ENCODE assay signal across 11 cellular contexts in the genomic region with DNA sequence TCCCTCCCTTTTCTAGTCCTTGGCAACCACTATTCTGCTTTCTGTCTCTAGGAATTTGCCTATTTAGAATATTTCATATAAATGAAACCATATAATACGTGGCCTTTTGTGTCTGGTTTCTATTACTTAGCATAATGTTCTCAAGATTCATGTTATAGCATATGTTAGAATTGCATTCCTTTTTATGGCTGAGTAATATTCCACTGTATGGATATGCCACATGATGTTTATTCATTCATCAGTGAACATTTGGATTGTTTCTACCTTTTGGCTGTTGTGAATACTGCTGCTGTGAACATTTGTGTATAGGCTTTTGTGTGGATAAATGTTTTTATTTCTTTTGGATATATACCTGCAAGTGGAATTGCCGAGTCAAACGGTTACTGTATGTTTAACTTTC. TPM values are rescaled to one million over a fixed set of nuclear protein-coding genes. Genes with fewer than 3 reads are reported as not detected.
A peak's percentile ranks its signal among the peaks of the same experiment; 100 is the strongest.
DNase-seq lines count a peak whose midpoint lies in the region; ATAC-seq, FAIRE-seq and TF ChIP-seq lines count a peak whose summit lies in the region.
"Had no signal": no experiment of that assay in that cellular context is flagged by ENCODE, and none has a peak within 500 bp of the region (broad histone marks: within the 10 kb centered on the region; RNA-seq: fewer than 3 reads in every experiment).

No MANE protein-coding gene starts in this region.

- TF ChIP-seq RAD21 in HepG2 (CRISPR knock-in tag; IDR thresholded peaks at IDR 0.05), result no peak
- TF ChIP-seq RAD21 in K562 (CRISPR knock-in tag; conservative IDR thresholded peaks at IDR 0.05 in 1 of 2, IDR thresholded peaks at IDR 0.05 in 1 of 2), result no peak

- CTCF ChIA-PET in HepG2 (lab: Yijun Ruan, JAX; ENCODE audit: low intra/inter-chr PET ratio, low total read pairs), result no interaction called here
- CTCF ChIA-PET in HEK293 (lab: Yijun Ruan, JAX), result no interaction called here
- CTCF ChIA-PET in K562 (lab: Yijun Ruan, JAX; ENCODE audit: low intra/inter-chr PET ratio), result no interaction called here

- H3K4me1 ChIP-seq in HepG2 (ENCODE audit: insufficient read depth, low read length) (peaks cover 17% of the 10 kb centered on the region), right lobe of liver (peaks cover 0 to 37% (median 5%) of the 10 kb centered on the region in 4 donors), HEK293 (ENCODE audit: control insufficient read depth, insufficient read depth, low read length) (no peaks in the 10 kb centered on the region), K562 (replicated peaks in 1 of 2; ENCODE audit: control insufficient read depth in 2 of 2, insufficient read depth in 2 of 2, low read length in 2 of 2) (no peaks in the 10 kb centered on the region)

- POLR2A ChIA-PET in HepG2 (lab: Yijun Ruan, JAX) (no interaction called here), HEK293 (lab: Yijun Ruan, JAX) (no interaction called here), K562 (lab: Yijun Ruan, JAX) (no interaction called here)

- H3K4me3 ChIP-seq in HepG2 (replicated peaks in 1 of 3; ENCODE audit: insufficient read depth in 1 of 3, low read depth in 2 of 3, low read length in 3 of 3) (no peak overlapping the region), right lobe of liver (no peak overlapping the region), HEK293 (ENCODE audit: low read depth, low read length) (no peak overlapping the region), K562 (no peak overlapping the region)

- in situ Hi-C loops in HepG2 (cut with HindIII; ENCODE audit: extremely low pct_ligation_motif_present, low pct_unique_long_range_greater_than_20kb), result no loop called here
- in situ Hi-C loops in K562 (cut with MboI), result no loop called here

- TF ChIP-seq POLR2A in HepG2 (IDR thresholded peaks at IDR 0.05; ENCODE audit: insufficient read depth in 1 of 2, low read depth in 2 of 2, low read length in 2 of 2) (no peak), right lobe of liver (IDR thresholded peaks at IDR 0.05) (no peak), K562 (conservative IDR thresholded peaks at IDR 0.05) (no peak)

- WGBS in HepG2 (ENCODE audit: low lambda C conversion rate), result 81% methylated on average over 3 of the region's 3 CpGs
- WGBS in right lobe of liver (ENCODE audit: insufficient coverage, low coverage, low lambda C conversion rate, missing lambda C conversion rate), result 96% methylated on average over 3 of the region's 3 CpGs
- 94% methylated on average over 3 of the region's 3 CpGs for WGBS in K562 (ENCODE audit: insufficient coverage, low coverage, missing lambda C conversion rate)

- TF ChIP-seq EP300 in HepG2 (IDR thresholded peaks at IDR 0.05; ENCODE audit: low read depth in 2 of 2, low read length in 2 of 2), result no peak
- TF ChIP-seq EP300 in HepG2 (CRISPR knock-in tag; IDR thresholded peaks at IDR 0.05; ENCODE audit: borderline replicate concordance), result no peak
- TF ChIP-seq EP300 in K562 (IDR thresholded peaks at IDR 0.05; ENCODE audit: low read length), result no peak

- H2AFZ ChIP-seq in HepG2 (ENCODE audit: low read length), result no peak overlapping the region
- H2AFZ ChIP-seq in K562 (ENCODE audit: low read depth, low read length), result no peak overlapping the region

- TF ChIP-seq CTCF in HepG2 (CRISPR knock-in tag; IDR thresholded peaks at IDR 0.05) (no peak), right lobe of liver (IDR thresholded peaks at IDR 0.05) (no peak), HEK293 (tag by site-specific recombination; IDR thresholded peaks at IDR 0.05) (no peak), K562 (IDR thresholded peaks at IDR 0.05 in 2 of 3, conservative IDR thresholded peaks at IDR 0.05 in 1 of 3; ENCODE audit: insufficient read depth in 2 of 3, low read depth in 1 of 3, low read length in 3 of 3) (no peak)

- H3K27me3 ChIP-seq in HepG2 (ENCODE audit: control insufficient read depth in 1 of 2, insufficient read depth in 2 of 2, low read length in 2 of 2), result no peaks in the 10 kb centered on the region
- no peaks in the 10 kb centered on the region for H3K27me3 ChIP-seq in right lobe of liver
- H3K27me3 ChIP-seq in K562 (ENCODE audit: control insufficient read depth in 2 of 2, insufficient read depth in 2 of 2, low read length in 2 of 2), result no peaks in the 10 kb centered on the region

- no TSS peak for BruUV-seq in HepG2 (replicated peaks; lab: Mats Ljungman, UMichigan)
- BruUV-seq in K562 (replicated peaks; lab: Mats Ljungman, UMichigan), result no TSS peak

- no peak overlapping the region for H3K27ac ChIP-seq in HepG2 (ENCODE audit: extremely low read length, insufficient read depth, low read length)
- H3K27ac ChIP-seq in right lobe of liver, result no peak overlapping the region
- H3K27ac ChIP-seq in HEK293 (ENCODE audit: extremely low read depth, low read depth, low read length), result no peak overlapping the region
- no peak overlapping the region for H3K27ac ChIP-seq in K562 (ENCODE audit: extremely low read depth, low read depth, low read length)

- FAIRE-seq in HepG2 (lab: Jason Lieb, UNC) (no peak), K562 (lab: Jason Lieb, UNC) (peak; percentile 51)

- intact Hi-C loops in HepG2 (cut with micrococcal nuclease; ENCODE audit: unreplicated experiment) (no loop called here), right lobe of liver (cut with DNase I) (no loop called here), K562 (cut with micrococcal nuclease) (loop anchor here (10.0 kb wide), 1 partner anchor 105 kb away; a partner anchor contains a TSS)

- H4K20me1 ChIP-seq in HepG2 (ENCODE audit: insufficient read depth, low read length) (no peaks in the 10 kb centered on the region), K562 (replicated peaks; ENCODE audit: control insufficient read depth, insufficient read depth, low read length) (no peaks in the 10 kb centered on the region)

- DNase-seq in HepG2 (ENCODE audit: low spot score) (no peak), right lobe of liver (no peak), K562 (ENCODE audit: extremely low read depth in 1 of 4, low spot score in 3 of 4) (no peak), NK-92 (lab: John Stamatoyannopoulos, UW; ENCODE audit: unreplicated experiment) (no peak), SW480 (ENCODE audit: low spot score) (no peak)
- DNase-seq: DMS 273 treated with DMSO at 0.1 percent for 48 hours, GOT3, H9, KBM-7 had no signal

- peaks cover 8 to 36% of the 10 kb centered on the region in 2 experiments for H3K36me3 ChIP-seq in HepG2 (replicated peaks in 1 of 2; ENCODE audit: control insufficient read depth in 1 of 2, insufficient read depth in 2 of 2, low read length in 2 of 2)
- H3K36me3 ChIP-seq in right lobe of liver, result peaks cover 0 to 28% (median 3%) of the 10 kb centered on the region in 4 donors
- peaks cover 39 to 76% of the 10 kb centered on the region in 2 experiments for H3K36me3 ChIP-seq in HEK293 (ENCODE audit: control insufficient read depth in 2 of 2, insufficient read depth in 1 of 2, low read length in 2 of 2)
- H3K36me3 ChIP-seq in K562 (ENCODE audit: control insufficient read depth, insufficient read depth, low read length), result peaks cover 76% of the 10 kb centered on the region

- no peaks in the 10 kb centered on the region for H3K9me1 ChIP-seq in K562 (ENCODE audit: control insufficient read depth, insufficient read depth, low read length)

- H3K79me2 ChIP-seq in HepG2 (ENCODE audit: insufficient read depth, low read length) (no peaks in the 10 kb centered on the region), K562 (ENCODE audit: control insufficient read depth, insufficient read depth, low read length) (peaks cover under 1% of the 10 kb centered on the region; the same call in 1 of the 3 replicates)

- H3K4me2 ChIP-seq in HepG2 (ENCODE audit: low read depth, low read length) (no peak overlapping the region), K562 (ENCODE audit: insufficient read depth, low read length) (no peak overlapping the region)

- H3K9me3 ChIP-seq in HepG2 (ENCODE audit: low read length) (no peaks in the 10 kb centered on the region), right lobe of liver (no peaks in the 10 kb centered on the region), HEK293 (ENCODE audit: control insufficient read depth, insufficient read depth, low read depth, low read length) (no peaks in the 10 kb centered on the region), K562 (replicated peaks; ENCODE audit: control insufficient read depth, insufficient read depth, low read depth, low read length) (no peaks in the 10 kb centered on the region)

- H3K9ac ChIP-seq in HepG2 (ENCODE audit: insufficient read depth, low read depth, low read length), result no peak overlapping the region
- no peak overlapping the region for H3K9ac ChIP-seq in K562 (ENCODE audit: insufficient read depth in 1 of 2, low read depth in 2 of 2, low read length in 2 of 2)

- ATAC-seq in HepG2, result no peak
- no peak for ATAC-seq in right lobe of liver
- no peak for ATAC-seq in K562
- no peak for ATAC-seq in HG03571 (IDR thresholded peaks at IDR 0.05; ENCODE audit: unreplicated experiment)

RNA-seq across cellular contexts. Expression of a gene that starts 7.1 kb away (rescaled TPM):
- total RNA-seq in HepG2 (2016; rRNA removed; fragmentation: Illumina TruSeq; extraction: Trizol), result 2.6 and 7.4 TPM in 2 replicates
- total RNA-seq in HepG2 (2016; cell fraction: cytosol; rRNA removed; fragmentation: Illumina TruSeq; extraction: Trizol; ENCODE audit: low read depth), result 1.6 TPM in 2 replicates
- 2.1 and 7.4 TPM in 2 replicates for total RNA-seq in HepG2 (2016; cell fraction: insoluble cytoplasmic fraction; rRNA removed; fragmentation: Illumina TruSeq; extraction: Trizol)
- total RNA-seq in HepG2 (2016; cell fraction: membrane; rRNA removed; fragmentation: Illumina TruSeq; extraction: Trizol), result 2.2 and 2.6 TPM in 2 replicates
- total RNA-seq in HepG2 (2016; cell fraction: nucleus; rRNA removed; fragmentation: Illumina TruSeq; extraction: Trizol), result 13.8 and 19.0 TPM in 2 replicates
- polyA plus RNA-seq in HepG2 (2011; rRNA removed), result 4.1 and 4.7 TPM in 2 replicates
- polyA plus RNA-seq in HepG2 (2011; cell fraction: cytosol; rRNA removed), result 1.4 and 1.8 TPM in 2 replicates
- polyA plus RNA-seq in HepG2 (2011; cell fraction: nucleus; rRNA removed), result 17.3 and 20.8 TPM in 2 replicates
- 5.9 and 6.1 TPM in 2 replicates for polyA plus RNA-seq in HepG2 (2012)
- polyA plus RNA-seq in HepG2 (2016; cell fraction: cytosol; fragmentation: Illumina TruSeq; extraction: Trizol; ENCODE audit: low read depth), result 0.68 and 0.75 TPM in 2 replicates
- polyA plus RNA-seq in HepG2 (2016; cell fraction: insoluble cytoplasmic fraction; fragmentation: Illumina TruSeq; extraction: Trizol; ENCODE audit: low read depth), result 1.7 and 2.2 TPM in 2 replicates
- polyA plus RNA-seq in HepG2 (2016; cell fraction: membrane; fragmentation: Illumina TruSeq; extraction: Trizol; ENCODE audit: low read depth), result 1.2 and 1.5 TPM in 2 replicates
- polyA plus RNA-seq in HepG2 (2016; cell fraction: nucleus; fragmentation: Illumina TruSeq; extraction: Trizol; ENCODE audit: insufficient read depth, low read depth), result 21.2 and 22.1 TPM in 2 replicates
- polyA minus RNA-seq in HepG2 (2011; rRNA and poly(A)+ RNA removed; ENCODE audit: low replicate concordance), result 25.8 and 28.2 TPM in 2 replicates
- 0.88 and 2.2 TPM in 2 replicates for polyA minus RNA-seq in HepG2 (2011; cell fraction: cytosol; rRNA and poly(A)+ RNA removed)
- 26.4 and 27.8 TPM in 2 replicates for polyA minus RNA-seq in HepG2 (2011; cell fraction: nucleus; rRNA and poly(A)+ RNA removed)
- total RNA-seq in right lobe of liver, result 10 to 100 TPM in 3 of 6 experiments, 1 to 10 TPM in 3; 6.8 to 10.6 (median 9.6) TPM
- total RNA-seq in K562 (2011; cell fraction: chromatin; rRNA removed; ENCODE audit: low replicate concordance), result 30.2 and 34.7 TPM in 2 replicates
- total RNA-seq in K562 (2011; cell fraction: nucleolus; rRNA removed), result 26.8 and 36.1 TPM in 2 replicates
- total RNA-seq in K562 (2011; cell fraction: nucleoplasm; rRNA removed), result 19.1 and 25.0 TPM in 2 replicates
- total RNA-seq in K562 (2014; rRNA removed), result 5.0 and 11.7 TPM in 2 replicates
- total RNA-seq in K562 (2014; rRNA removed; fragmentation: Illumina TruSeq; extraction: Trizol), result 4.9 and 5.9 TPM in 2 replicates
- total RNA-seq in K562 (2015; rRNA removed; fragmentation: Illumina TruSeq; extraction: Trizol), result 4.9 and 9.7 TPM in 2 replicates
- total RNA-seq in K562 (2021), result 8.0 and 8.8 TPM in 2 replicates
- 2.9 and 4.4 TPM in 2 replicates for polyA plus RNA-seq in K562 (2011; rRNA removed)
- 2.6 TPM in 2 replicates for polyA plus RNA-seq in K562 (2011; cell fraction: cytosol; rRNA removed)
- 16.6 and 24.2 TPM in 2 replicates for polyA plus RNA-seq in K562 (2011; cell fraction: nucleus; rRNA removed)
- polyA plus RNA-seq in K562 (2012), result 5.3 and 9.7 TPM in 2 replicates
- polyA plus RNA-seq in K562 (2014; fragmentation: Illumina TruSeq; extraction: Trizol), result 5.7 and 6.3 TPM in 2 replicates
- under 1 TPM; 0.56 to 0.76 TPM for polyA plus RNA-seq in K562 (2014; fragmentation: Nextera tagmentation; extraction: Ambion mirVana)
- 4.7 and 5.4 TPM in 2 replicates for polyA plus RNA-seq in K562 (2014; rRNA removed)
- polyA minus RNA-seq in K562 (2011; rRNA and poly(A)+ RNA removed), result 16.2 and 17.9 TPM in 2 replicates
- polyA minus RNA-seq in K562 (2011; cell fraction: cytosol; rRNA and poly(A)+ RNA removed), result 1.8 and 3.2 TPM in 2 replicates
- 17.5 and 25.3 TPM in 2 replicates for polyA minus RNA-seq in K562 (2011; cell fraction: nucleus; rRNA and poly(A)+ RNA removed)
